ENCODE assay signal across 19 cellular contexts in genomic region chr22:32193346-32193745, GRCh38. TPM values are rescaled to one million over a fixed set of nuclear protein-coding genes. Genes with fewer than 3 reads are reported as not detected.
"Had no signal": no experiment of that assay in that cellular context is flagged by ENCODE, and none has a peak within 500 bp of the region (broad histone marks: within the 10 kb centered on the region; RNA-seq: fewer than 3 reads in every experiment).

No MANE protein-coding gene starts in this region.

RNA-seq across cellular contexts. Expression of gene RFPL2, which starts 11.5 kb away (rescaled TPM):
- total RNA-seq: activated B cell treated with CpG ODN at 0.5 μM for 24 hours; activated CD4-positive, alpha-beta T cell treated with anti-CD3 and anti-CD28 coated beads, Interleukin-2, amount 10 ng/mL, durations not matched to agents 24 days and 14 days; activated CD8-positive, alpha-beta T cell treated with anti-CD3 and anti-CD28 coated beads for 36 hours; activated naive CD4-positive, alpha-beta T cell treated with anti-CD3 and anti-CD28 coated beads for 36 hours; activated naive CD8-positive, alpha-beta T cell treated with anti-CD3 and anti-CD28 coated beads for 36 hours; activated T-cell treated with anti-CD3 and anti-CD28 coated beads, Interleukin-2, amount 50 U/mL, for 4 hours; adrenal gland; aorta; body of pancreas had no signal

RNA-seq across cellular contexts. Expression of gene C22orf42, which starts 34.2 kb away (rescaled TPM):
- total RNA-seq: activated B cell treated with CpG ODN at 0.5 μM for 24 hours; activated CD4-positive, alpha-beta memory T cell treated with anti-CD3 and anti-CD28 coated beads for 36 hours; activated CD4-positive, alpha-beta T cell treated with anti-CD3 and anti-CD28 coated beads, Interleukin-2, amount 10 ng/mL, durations not matched to agents 24 days and 14 days; activated CD8-positive, alpha-beta memory T cell treated with anti-CD3 and anti-CD28 coated beads, Interleukin-2, amount 10 ng/mL, durations not matched to agents 7 days and 5 days; activated CD8-positive, alpha-beta T cell treated with anti-CD3 and anti-CD28 coated beads for 36 hours; activated naive CD4-positive, alpha-beta T cell treated with anti-CD3 and anti-CD28 coated beads for 36 hours; activated naive CD4-positive, alpha-beta T cell treated with anti-CD3 and anti-CD28 coated beads, Interleukin-2, amount 50 U/mL, for 72 hours; activated naive CD8-positive, alpha-beta T cell treated with anti-CD3 and anti-CD28 coated beads for 36 hours; activated T-cell treated with anti-CD3 and anti-CD28 coated beads, Interleukin-2, amount 50 U/mL, for 4 hours; activated T-cell treated with anti-CD3 and anti-CD28 coated beads, Interleukin-2, amount 50 U/mL, for 72 hours; activated T-helper 1 cell treated with anti-CD3 and anti-CD28 coated beads, Interleukin-12 subunit alpha, Interleukin-12 subunit beta, Interleukin-2, Interleukin-4 antibody, amounts not matched to agents 30 ng/mL and 10 ng/mL and 1 ng/mL, durations not matched to agents 14 hours and 24 hours and 36 hours; activated T-helper 17 cell treated with anti-CD3 and anti-CD28 coated beads, Interleukin-2, amount 50 U/mL, for 72 hours; aorta; astrocyte; breast epithelium; T-cell; T-helper 1 cell treated with Interleukin-12 subunit alpha and Interleukin-12 subunit beta and Interleukin-4 antibody, amounts not matched to agents 30 ng/mL and 1 ng/mL, for 36 hours had no signal
